ENCODE assay signal across 13 cellular contexts in the genomic region with DNA sequence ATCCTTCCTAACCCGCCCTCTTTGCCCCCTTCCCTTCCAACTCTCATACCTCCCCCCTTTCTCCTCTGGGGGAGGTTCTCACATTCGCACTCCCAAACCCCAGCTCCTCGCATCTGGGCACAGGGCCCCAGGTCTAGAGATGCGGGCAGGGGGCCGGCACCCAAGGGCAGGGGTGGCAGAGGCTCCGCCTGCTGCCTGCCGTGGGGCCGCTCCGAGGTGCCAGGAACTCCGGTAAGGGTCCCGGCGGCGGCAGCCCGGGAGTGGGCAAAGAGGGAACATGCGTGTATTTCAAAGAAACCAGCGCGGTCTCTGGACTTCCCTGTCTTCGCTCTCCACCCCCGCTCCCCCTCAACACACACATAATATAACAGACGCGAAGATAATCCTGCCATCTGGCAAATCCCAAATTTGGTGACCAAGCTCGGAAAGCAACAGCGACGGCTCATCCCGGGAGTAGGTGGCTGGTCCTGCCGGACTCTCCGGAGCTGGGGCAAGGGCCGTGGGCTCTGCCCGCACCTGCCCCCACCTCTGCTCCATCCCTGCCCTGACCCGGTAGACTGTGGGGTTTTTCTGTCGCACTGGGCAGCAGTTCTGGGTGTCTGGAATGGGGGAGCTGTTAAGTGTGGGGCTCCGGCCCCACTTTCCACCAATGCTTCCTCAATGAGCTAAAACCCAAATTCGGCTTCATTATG. TPM values are rescaled to one million over a fixed set of nuclear protein-coding genes. Genes with fewer than 3 reads are reported as not detected.
A peak's percentile ranks its signal among the peaks of the same experiment; 100 is the strongest.
DNase-seq lines count a peak whose midpoint lies in the region; ATAC-seq and TF ChIP-seq lines count a peak whose summit lies in the region.
"Had no signal": no experiment of that assay in that cellular context is flagged by ENCODE, and none has a peak within 500 bp of the region (broad histone marks: within the 10 kb centered on the region; RNA-seq: fewer than 3 reads in every experiment).

No MANE protein-coding gene starts in this region.

- TF ChIP-seq CTCF in fibroblast of villous mesenchyme (IDR thresholded peaks at IDR 0.05; ENCODE audit: insufficient read depth, low read depth, low read length), result no peak

- H3K4me1 Mint-ChIP-seq in natural killer cell treated with Interleukin-12 subunit alpha and Interleukin-12 subunit beta and Interleukin-15 and Interleukin-18, amount 100 ng/mL, for 72 hours (ENCODE audit: low read depth in 2 of 2), result peaks cover 12 to 20% of the 10 kb centered on the region in 2 donors

- H3K36me3 Mint-ChIP-seq in natural killer cell treated with Interleukin-12 subunit alpha and Interleukin-12 subunit beta and Interleukin-15 and Interleukin-18, amount 100 ng/mL, for 72 hours, result peaks cover 5% of the 10 kb centered on the region

- H3K9me3 Mint-ChIP-seq in natural killer cell treated with Interleukin-12 subunit alpha and Interleukin-12 subunit beta and Interleukin-15 and Interleukin-18, amount 100 ng/mL, for 72 hours, result peaks cover 3% of the 10 kb centered on the region

- peaks cover 41 to 64% of the 10 kb centered on the region in 2 donors for H3K27me3 Mint-ChIP-seq in natural killer cell treated with Interleukin-12 subunit alpha and Interleukin-12 subunit beta and Interleukin-15 and Interleukin-18, amount 100 ng/mL, for 72 hours

- intact Hi-C loops in posterior vena cava (cut with DNase I), result no loop called here

- no peak for ATAC-seq in GM19351 (IDR thresholded peaks at IDR 0.05; ENCODE audit: unreplicated experiment)
- no peak for ATAC-seq in natural killer cell treated with Interleukin-12 subunit alpha and Interleukin-12 subunit beta and Interleukin-15 and Interleukin-18, amount 100 ng/mL, for 72 hours

- DNase-seq in DMS114 treated with DMSO at 0.1 percent for 48 hours (lab: John Stamatoyannopoulos, UW; ENCODE audit: unreplicated experiment), result peak; percentile 81
- DNase-seq in NCI-H524 treated with DMSO at 0.1 percent for 48 hours (lab: John Stamatoyannopoulos, UW), result peak; percentile 82
- DNase-seq in fibroblast of villous mesenchyme (ENCODE audit: low read depth), result peak; percentile 29
- peak; percentile 73 for DNase-seq in posterior vena cava (ENCODE audit: low spot score)
- no peak for DNase-seq in DMS53 (lab: John Stamatoyannopoulos, UW)
- no peak for DNase-seq in natural killer cell treated with Interleukin-12 subunit alpha and Interleukin-12 subunit beta and Interleukin-15 and Interleukin-18, amount 100 ng/mL, for 72 hours (ENCODE audit: low spot score)
- no peak for DNase-seq in DMS79 (lab: John Stamatoyannopoulos, UW)
- DNase-seq: activated CD4-positive, alpha-beta memory T cell treated with anti-CD3 and anti-CD28 coated beads for 36 hours; activated naive CD4-positive, alpha-beta T cell treated with Interleukin-2 at 50 U/mL for 16 hours; NCI-H1436 treated with DMSO at 0.1 percent for 48 hours had no signal

- no peak overlapping the region for H3K27ac Mint-ChIP-seq in natural killer cell treated with Interleukin-12 subunit alpha and Interleukin-12 subunit beta and Interleukin-15 and Interleukin-18, amount 100 ng/mL, for 72 hours
- H3K27ac Mint-ChIP-seq: activated CD4-positive, alpha-beta memory T cell treated with anti-CD3 and anti-CD28 coated beads for 36 hours had no signal

- H3K4me3 Mint-ChIP-seq in natural killer cell treated with Interleukin-12 subunit alpha and Interleukin-12 subunit beta and Interleukin-15 and Interleukin-18, amount 100 ng/mL, for 72 hours, result no peak overlapping the region
- H3K4me3 Mint-ChIP-seq: activated CD4-positive, alpha-beta memory T cell treated with anti-CD3 and anti-CD28 coated beads for 36 hours had no signal

- H3K4me3 ChIP-seq in fibroblast of villous mesenchyme (ENCODE audit: low read depth, low read length), result peak overlapping the region; percentile 63
- H3K4me3 ChIP-seq: prostate gland had no signal

RNA-seq across cellular contexts. Expression of a gene that starts 31.0 kb away (rescaled TPM):
- total RNA-seq in fibroblast of villous mesenchyme (73.1 and 96.3 TPM in 2 replicates), posterior vena cava (100 to 1,000 TPM; 208 to 213 TPM)
- not detected for total RNA-seq in natural killer cell treated with Interleukin-12 subunit alpha and Interleukin-12 subunit beta and Interleukin-15 and Interleukin-18, amount 100 ng/mL, for 72 hours
- total RNA-seq: activated CD4-positive, alpha-beta memory T cell treated with anti-CD3 and anti-CD28 coated beads for 36 hours; T-helper 2 cell treated with Interferon-gamma antibody and Interleukin-4, amounts not matched to agents 100 ng/mL and 5 ng/mL, for 36 hours had no signal

Comparison
In these comparisons a context has a peak if more than half of its experiments do, and no peak if none do; other contexts are left out.
1. DNase-seq: peak in DMS114 treated with DMSO at 0.1 percent for 48 hours (single experiment), NCI-H524 treated with DMSO at 0.1 percent for 48 hours (single experiment), fibroblast of villous mesenchyme (single experiment) and posterior vena cava (single experiment); none in DMS53 (single experiment), natural killer cell treated with Interleukin-12 subunit alpha and Interleukin-12 subunit beta and Interleukin-15 and Interleukin-18, amount 100 ng/mL, for 72 hours (single experiment) and DMS79 (single experiment).
2. RNA of a gene that starts 31.0 kb away (total RNA-seq): 208 to 213 TPM in posterior vena cava and 73.1 to 96.3 TPM in fibroblast of villous mesenchyme; not detected in natural killer cell treated with Interleukin-12 subunit alpha and Interleukin-12 subunit beta and Interleukin-15 and Interleukin-18, amount 100 ng/mL, for 72 hours; every median in the first group is over 10 times any median in the second.